Comparison of ENCODE assay signal across 13 cellular contexts in genomic region chr7:110595694-110596093, GRCh38.
DNase-seq lines count a peak whose midpoint lies in the region; ATAC-seq, FAIRE-seq and TF ChIP-seq lines count a peak whose summit lies in the region.
"Had no signal": no experiment of that assay in that cellular context is flagged by ENCODE, and none has a peak within 500 bp of the region (broad histone marks: within the 10 kb centered on the region; RNA-seq: fewer than 3 reads in every experiment).

No MANE protein-coding gene starts in this region.

- no peaks in the 10 kb centered on the region for H3F3A ChIP-seq in SU-DHL-6 (ENCODE audit: insufficient read depth)

- peak; percentile 7 to 64 for DNase-seq in NCI-H524 (lab: John Stamatoyannopoulos, UW)
- DNase-seq in NCI-H524 treated with DMSO at 0.1 percent for 48 hours (lab: John Stamatoyannopoulos, UW), result no peak
- DNase-seq in mesendoderm, result no peak
- DNase-seq in urothelium cell line (ENCODE audit: low spot score), result no peak
- no peak for DNase-seq in activated T-cell treated with anti-CD3 and anti-CD28 coated beads, Interleukin-2, amount 50 U/mL, for 72 hours
- DNase-seq: activated naive CD8-positive, alpha-beta T cell treated with anti-CD3 and anti-CD28 coated beads, Interleukin-2, amount 50 U/mL, for 24 hours; CD4-positive, alpha-beta memory T cell; foreskin melanocyte had no signal

- no peaks in the 10 kb centered on the region for H3K9me3 ChIP-seq in SU-DHL-6 (ENCODE audit: insufficient read depth, low read length)

- no peak overlapping the region for H4K8ac ChIP-seq in mesendoderm (ENCODE audit: low read depth, low read length)

- peak overlapping the region; percentile 11 for H3K23ac ChIP-seq in mesendoderm (ENCODE audit: low read length)

- H3K9me2 ChIP-seq in SU-DHL-6 (replicated peaks; ENCODE audit: insufficient read depth, low read length), result no peaks in the 10 kb centered on the region

- H4K5ac ChIP-seq in mesendoderm (ENCODE audit: low read length), result peak overlapping the region; percentile 16

- no peaks in the 10 kb centered on the region for H3K79me2 ChIP-seq in SU-DHL-6 (ENCODE audit: insufficient read depth, low read length)
- H3K79me2 ChIP-seq in mesendoderm (ENCODE audit: control insufficient read depth, insufficient read depth, low read length), result no peaks in the 10 kb centered on the region

- H3K4me3 ChIP-seq in SU-DHL-6 (ENCODE audit: insufficient read depth, low read length, poor library complexity, severe bottlenecking), result no peak overlapping the region
- H3K4me3 ChIP-seq in mesendoderm (ENCODE audit: low read length), result no peak overlapping the region
- H3K4me3 ChIP-seq: lung had no signal

- H3K9me3 Mint-ChIP-seq in activated T-cell treated with anti-CD3 and anti-CD28 coated beads, Interleukin-2, amount 50 U/mL, for 72 hours, result no peaks in the 10 kb centered on the region
- H3K9me3 Mint-ChIP-seq: activated naive CD8-positive, alpha-beta T cell treated with anti-CD3 and anti-CD28 coated beads, Interleukin-2, amount 50 U/mL, for 24 hours; nephron had no signal

- no peak overlapping the region for H3K27ac Mint-ChIP-seq in activated T-cell treated with anti-CD3 and anti-CD28 coated beads, Interleukin-2, amount 50 U/mL, for 72 hours
- H3K27ac Mint-ChIP-seq: activated naive CD8-positive, alpha-beta T cell treated with anti-CD3 and anti-CD28 coated beads, Interleukin-2, amount 50 U/mL, for 24 hours; CD4-positive, alpha-beta memory T cell; nephron had no signal

- no peak for FAIRE-seq in urothelium cell line (lab: Jason Lieb, UNC)

- H2BK5ac ChIP-seq in mesendoderm (ENCODE audit: low read length), result no peak overlapping the region

- no peaks in the 10 kb centered on the region for H3K27me3 Mint-ChIP-seq in activated T-cell treated with anti-CD3 and anti-CD28 coated beads, Interleukin-2, amount 50 U/mL, for 72 hours (ENCODE audit: low read depth)
- H3K27me3 Mint-ChIP-seq: activated naive CD8-positive, alpha-beta T cell treated with anti-CD3 and anti-CD28 coated beads, Interleukin-2, amount 50 U/mL, for 24 hours; CD4-positive, alpha-beta memory T cell had no signal

- no peaks in the 10 kb centered on the region for H3K36me3 ChIP-seq in SU-DHL-6 (ENCODE audit: low read length)
- no peaks in the 10 kb centered on the region for H3K36me3 ChIP-seq in mesendoderm (ENCODE audit: control insufficient read depth, insufficient read depth, low read length)

- TF ChIP-seq RAD21 in Ishikawa (IDR thresholded peaks at IDR 0.05; ENCODE audit: low read depth), result peak; percentile 36; the same call in 1 of the 2 replicates

- H2AFZ ChIP-seq in SU-DHL-6 (ENCODE audit: low read depth, low read length, severe bottlenecking), result no peak overlapping the region

- H3K4ac ChIP-seq in mesendoderm (ENCODE audit: low read depth, low read length), result no peak overlapping the region

- H2BK15ac ChIP-seq in mesendoderm (replicated peaks; ENCODE audit: low read depth), result no peak overlapping the region

- no peaks in the 10 kb centered on the region for H3K79me1 ChIP-seq in mesendoderm (ENCODE audit: low read length)

- H3K18ac ChIP-seq in mesendoderm (ENCODE audit: low read length), result no peak overlapping the region

- H2BK120ac ChIP-seq in mesendoderm (ENCODE audit: low read depth, low read length), result no peak overlapping the region

- no peaks in the 10 kb centered on the region for H3K27me3 ChIP-seq in SU-DHL-6 (ENCODE audit: low read length)
- H3K27me3 ChIP-seq in mesendoderm (ENCODE audit: insufficient read depth, low read length, poor library complexity), result no peaks in the 10 kb centered on the region

- no peaks in the 10 kb centered on the region for H3K4me1 Mint-ChIP-seq in activated T-cell treated with anti-CD3 and anti-CD28 coated beads, Interleukin-2, amount 50 U/mL, for 72 hours (ENCODE audit: low read depth)
- H3K4me1 Mint-ChIP-seq: activated naive CD8-positive, alpha-beta T cell treated with anti-CD3 and anti-CD28 coated beads, Interleukin-2, amount 50 U/mL, for 24 hours; nephron had no signal

- TF ChIP-seq CTCF in SU-DHL-6 (IDR thresholded peaks at IDR 0.05; ENCODE audit: insufficient read depth, low read length, poor library complexity, severe bottlenecking), result peak; percentile 13

- H3K56ac ChIP-seq in mesendoderm (ENCODE audit: low read length), result no peak overlapping the region

- H3K4me1 ChIP-seq in mesendoderm (ENCODE audit: control insufficient read depth, low read depth, low read length), result no peaks in the 10 kb centered on the region

- no peaks in the 10 kb centered on the region for H3K36me3 Mint-ChIP-seq in activated T-cell treated with anti-CD3 and anti-CD28 coated beads, Interleukin-2, amount 50 U/mL, for 72 hours (ENCODE audit: insufficient read depth in 2 of 2)
- H3K36me3 Mint-ChIP-seq: CD4-positive, alpha-beta memory T cell had no signal

- no peak overlapping the region for H2AK5ac ChIP-seq in mesendoderm (ENCODE audit: low read length)

- no peak for ATAC-seq in GM18867 (IDR thresholded peaks at IDR 0.05; ENCODE audit: unreplicated experiment)
- ATAC-seq in activated T-cell treated with anti-CD3 and anti-CD28 coated beads, Interleukin-2, amount 50 U/mL, for 72 hours (replicated peaks in 1 of 2), result no peak
- ATAC-seq: activated naive CD8-positive, alpha-beta T cell treated with anti-CD3 and anti-CD28 coated beads, Interleukin-2, amount 50 U/mL, for 24 hours had no signal

- no peak overlapping the region for H3K27ac ChIP-seq in SU-DHL-6 (ENCODE audit: low read depth, low read length)
- H3K27ac ChIP-seq in mesendoderm (ENCODE audit: low read depth, low read length), result no peak overlapping the region

- H4K20me1 ChIP-seq in SU-DHL-6 (ENCODE audit: low read depth, low read length), result no peaks in the 10 kb centered on the region

- no peak for TF ChIP-seq EP300 in Ishikawa (IDR thresholded peaks at IDR 0.05; ENCODE audit: borderline replicate concordance)

- H3K4me2 ChIP-seq in SU-DHL-6 (ENCODE audit: low read depth, low read length, poor library complexity, severe bottlenecking), result no peak overlapping the region
- no peak overlapping the region for H3K4me2 ChIP-seq in mesendoderm (ENCODE audit: low read length)

- no peak overlapping the region for H3K9ac ChIP-seq in SU-DHL-6 (ENCODE audit: low read length)
- no peak overlapping the region for H3K9ac ChIP-seq in mesendoderm (ENCODE audit: low read length)

- no peak overlapping the region for H3K4me3 Mint-ChIP-seq in activated T-cell treated with anti-CD3 and anti-CD28 coated beads, Interleukin-2, amount 50 U/mL, for 72 hours
- H3K4me3 Mint-ChIP-seq: activated naive CD8-positive, alpha-beta T cell treated with anti-CD3 and anti-CD28 coated beads, Interleukin-2, amount 50 U/mL, for 24 hours; CD4-positive, alpha-beta memory T cell; nephron had no signal

TF ChIP-seq in Ishikawa, 13 proteins besides CTCF, POLR2A, EP300 and RAD21:
- TF ChIP-seq YY1 (IDR thresholded peaks at IDR 0.05; ENCODE audit: low read depth) (no peak), TEAD4 (IDR thresholded peaks at IDR 0.05) (no peak), ZBTB7A (IDR thresholded peaks at IDR 0.05; ENCODE audit: low read depth) (no peak), EGR1 (IDR thresholded peaks at IDR 0.05) (no peak), CREB1 (IDR thresholded peaks at IDR 0.05; ENCODE audit: low read depth) (no peak), REST (IDR thresholded peaks at IDR 0.05; ENCODE audit: low read depth) (no peak), NFIC (IDR thresholded peaks at IDR 0.05) (no peak), FOXM1 (IDR thresholded peaks at IDR 0.05; ENCODE audit: borderline replicate concordance, low read depth) (no peak)
- TF ChIP-seq, protein P1, sequence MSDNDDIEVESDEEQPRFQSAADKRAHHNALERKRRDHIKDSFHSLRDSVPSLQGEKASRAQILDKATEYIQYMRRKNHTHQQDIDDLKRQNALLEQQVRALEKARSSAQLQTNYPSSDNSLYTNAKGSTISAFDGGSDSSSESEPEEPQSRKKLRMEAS (IDR thresholded peaks at IDR 0.05), result no peak
- TF ChIP-seq, protein P2, sequence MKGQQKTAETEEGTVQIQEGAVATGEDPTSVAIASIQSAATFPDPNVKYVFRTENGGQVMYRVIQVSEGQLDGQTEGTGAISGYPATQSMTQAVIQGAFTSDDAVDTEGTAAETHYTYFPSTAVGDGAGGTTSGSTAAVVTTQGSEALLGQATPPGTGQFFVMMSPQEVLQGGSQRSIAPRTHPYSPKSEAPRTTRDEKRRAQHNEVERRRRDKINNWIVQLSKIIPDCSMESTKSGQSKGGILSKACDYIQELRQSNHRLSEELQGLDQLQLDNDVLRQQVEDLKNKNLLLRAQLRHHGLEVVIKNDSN (IDR thresholded peaks at IDR 0.05), result no peak
TF ChIP-seq in Ishikawa: peak in this region for 0.

Comparison
In these comparisons a context has a peak if more than half of its experiments do, and no peak if none do; other contexts are left out.
1. DNase-seq: peak in NCI-H524 (2 of 2); none in NCI-H524 treated with DMSO at 0.1 percent for 48 hours (single experiment), mesendoderm (single experiment), urothelium cell line (single experiment) and activated T-cell treated with anti-CD3 and anti-CD28 coated beads, Interleukin-2, amount 50 U/mL, for 72 hours (0 of 2).